ENCODE assay signal across 6 cellular contexts in genomic region chr4:141057582-141057981, GRCh38.
"Had no signal": no experiment of that assay in that cellular context is flagged by ENCODE, and none has a peak within 500 bp of the region (broad histone marks: within the 10 kb centered on the region; RNA-seq: fewer than 3 reads in every experiment).

No MANE protein-coding gene starts in this region.

- H3K4me3 ChIP-seq: K562 had no signal

- H3K27ac ChIP-seq: HL-60, KMS-11 had no signal

- DNase-seq: KBM-7, KG1 had no signal

- H3K9ac ChIP-seq: KMS-11 had no signal

- ATAC-seq: HepG2, K562 had no signal

- H3K4me2 ChIP-seq: KMS-11 had no signal
